In the genomic region with DNA sequence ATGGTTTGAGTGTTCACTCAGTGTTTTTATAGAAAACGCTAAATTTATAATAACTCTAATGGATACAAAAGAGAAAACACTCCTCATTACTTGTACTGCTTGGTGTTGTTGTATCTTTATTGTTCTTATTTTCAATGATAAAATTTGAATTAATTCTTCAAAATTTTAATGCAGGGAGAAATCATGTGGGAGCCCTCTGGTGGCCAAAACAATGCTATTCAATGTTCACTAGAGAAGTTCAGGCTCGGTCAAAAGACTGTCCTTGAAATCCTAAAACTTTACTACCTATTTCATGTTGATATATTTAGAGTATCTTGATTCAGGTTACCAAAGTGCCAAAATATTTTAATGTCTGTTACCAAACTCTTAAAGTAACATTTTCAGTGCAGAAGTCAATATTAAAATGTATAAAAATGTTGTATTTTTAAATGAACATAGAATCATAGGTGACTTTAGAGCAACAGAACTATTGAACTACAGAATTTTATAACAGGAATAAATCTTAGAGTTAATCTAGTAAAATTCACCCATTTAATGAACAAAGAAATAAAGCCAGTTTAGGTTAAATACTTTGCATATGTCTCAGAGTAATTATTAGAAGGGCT, we compare ENCODE assay signal across 1 cellular context.
TF ChIP-seq lines count a peak whose summit lies in the region.

No MANE protein-coding gene starts in this region.

TF ChIP-seq in SK-N-SH, 30 proteins besides CTCF, POLR2A, EP300 and RAD21 (continued from another document):
- TF ChIP-seq, protein P1, sequence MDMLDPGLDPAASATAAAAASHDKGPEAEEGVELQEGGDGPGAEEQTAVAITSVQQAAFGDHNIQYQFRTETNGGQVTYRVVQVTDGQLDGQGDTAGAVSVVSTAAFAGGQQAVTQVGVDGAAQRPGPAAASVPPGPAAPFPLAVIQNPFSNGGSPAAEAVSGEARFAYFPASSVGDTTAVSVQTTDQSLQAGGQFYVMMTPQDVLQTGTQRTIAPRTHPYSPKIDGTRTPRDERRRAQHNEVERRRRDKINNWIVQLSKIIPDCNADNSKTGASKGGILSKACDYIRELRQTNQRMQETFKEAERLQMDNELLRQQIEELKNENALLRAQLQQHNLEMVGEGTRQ (IDR thresholded peaks at IDR 0.05; ENCODE audit: borderline replicate concordance, low read depth, low read length), result no peak
